In the genomic region with DNA sequence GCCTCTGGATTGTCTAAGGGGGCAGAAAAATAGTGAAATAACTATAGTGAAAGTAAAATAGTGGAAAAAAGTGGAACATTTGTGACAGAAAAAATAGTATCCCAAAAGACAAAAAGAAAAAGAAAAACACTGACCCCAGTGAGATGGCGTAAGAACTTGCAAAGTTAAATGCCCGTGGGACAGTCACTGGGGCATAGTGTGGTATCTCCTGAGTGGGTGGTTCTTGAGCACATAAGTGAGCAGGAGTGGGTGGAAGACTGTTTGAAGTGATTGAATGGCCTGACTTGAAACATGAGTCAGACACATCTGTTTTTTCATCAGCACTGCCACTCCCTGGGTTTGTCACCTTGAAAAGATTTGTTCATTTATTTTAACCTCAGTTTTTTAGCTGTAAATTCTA, we compare ENCODE assay signal across 8 cellular contexts. TPM values are rescaled to one million over a fixed set of nuclear protein-coding genes. Genes with fewer than 3 reads are reported as not detected.
DNase-seq lines count a peak whose midpoint lies in the region; ATAC-seq and TF ChIP-seq lines count a peak whose summit lies in the region.

No MANE protein-coding gene starts in this region.

- H2AFZ ChIP-seq in SU-DHL-6 (ENCODE audit: low read depth, low read length, severe bottlenecking): no peak overlapping the region

- peak overlapping the region; percentile 44 for H3K27ac Mint-ChIP-seq in endodermal cell

- H3K4me1 ChIP-seq in endodermal cell (ENCODE audit: control insufficient read depth, insufficient read depth, low read length): no peaks in the 10 kb centered on the region

- H3K36me3 ChIP-seq in GM06990 (ENCODE audit: control insufficient read depth, insufficient read depth, low read length) (peaks cover 3% of the 10 kb centered on the region), SU-DHL-6 (ENCODE audit: low read length) (peaks cover 22% of the 10 kb centered on the region), endodermal cell (ENCODE audit: control insufficient read depth, insufficient read depth, low read length) (peaks cover 42% of the 10 kb centered on the region)

- H3K4me1 Mint-ChIP-seq in endodermal cell: peaks cover 5% of the 10 kb centered on the region

- peak overlapping the region; percentile 75 for H3K4me2 ChIP-seq in SU-DHL-6 (ENCODE audit: low read depth, low read length, poor library complexity, severe bottlenecking)

- no peak for TF ChIP-seq CTCF in GM06990 (IDR thresholded peaks at IDR 0.05; ENCODE audit: insufficient read depth, low read length, poor library complexity, severe bottlenecking)
- no peak for TF ChIP-seq CTCF in SU-DHL-6 (IDR thresholded peaks at IDR 0.05; ENCODE audit: insufficient read depth, low read length, poor library complexity, severe bottlenecking)
- no peak for TF ChIP-seq CTCF in endodermal cell (conservative IDR thresholded peaks at IDR 0.05)

- H3K27me3 Mint-ChIP-seq in endodermal cell (ENCODE audit: insufficient read depth): no peaks in the 10 kb centered on the region

- H3K79me2 ChIP-seq in SU-DHL-6 (ENCODE audit: insufficient read depth, low read length): peaks cover 75% of the 10 kb centered on the region

- H3K9me3 Mint-ChIP-seq in endodermal cell: no peaks in the 10 kb centered on the region

- no peak overlapping the region for H3K27ac ChIP-seq in SU-DHL-6 (ENCODE audit: low read depth, low read length)
- H3K27ac ChIP-seq in endodermal cell (ENCODE audit: low read depth, low read length): no peak overlapping the region

- no peak overlapping the region for H3K4me3 Mint-ChIP-seq in endodermal cell

- peak overlapping the region; percentile 88 for H3K4me3 ChIP-seq in GM06990 (replicated peaks; ENCODE audit: low read depth, low read length)
- no peak overlapping the region for H3K4me3 ChIP-seq in SU-DHL-6 (ENCODE audit: insufficient read depth, low read length, poor library complexity, severe bottlenecking)
- H3K4me3 ChIP-seq in endodermal cell (ENCODE audit: low read length): peak overlapping the region; percentile 3
- no peak overlapping the region for H3K4me3 ChIP-seq in skeletal muscle cell (ENCODE audit: low read depth, low read length)

- H3K27me3 ChIP-seq in GM06990 (replicated peaks; ENCODE audit: control insufficient read depth, insufficient read depth, low read length) (no peaks in the 10 kb centered on the region), SU-DHL-6 (ENCODE audit: low read length) (no peaks in the 10 kb centered on the region), endodermal cell (ENCODE audit: control insufficient read depth, insufficient read depth, low read length, poor library complexity, severe bottlenecking) (no peaks in the 10 kb centered on the region)

- peaks cover 52% of the 10 kb centered on the region for H3K36me3 Mint-ChIP-seq in endodermal cell (ENCODE audit: low read depth)

- intact Hi-C loops in posterior vena cava (cut with DNase I): no loop called here

- H4K20me1 ChIP-seq in SU-DHL-6 (ENCODE audit: low read depth, low read length): peaks cover 3% of the 10 kb centered on the region; the same call in 1 of the 2 replicates

- ATAC-seq in HG03139 (IDR thresholded peaks at IDR 0.05; ENCODE audit: unreplicated experiment) (no peak), GM18870 (IDR thresholded peaks at IDR 0.05; ENCODE audit: unreplicated experiment) (no peak)

- 86 to 94% methylated on average over 2 of the region's 2 CpGs for WGBS in endodermal cell (ENCODE audit: insufficient coverage in 1 of 2, insufficient read length in 1 of 2), 2 experiments

- DNase-seq in GM06990 (ENCODE audit: extremely low read depth, insufficient read length) (no peak), endodermal cell (no peak), skeletal muscle cell (ENCODE audit: low read depth) (peak; percentile 94), posterior vena cava (ENCODE audit: low spot score) (no peak), GOT3 (lab: John Stamatoyannopoulos, UW) (no peak)

- H3K9me3 ChIP-seq in SU-DHL-6 (ENCODE audit: insufficient read depth, low read length) (no peaks in the 10 kb centered on the region), endodermal cell (ENCODE audit: control insufficient read depth, low read length) (no peaks in the 10 kb centered on the region)

- no peaks in the 10 kb centered on the region for H3K9me2 ChIP-seq in SU-DHL-6 (replicated peaks; ENCODE audit: insufficient read depth, low read length)

- peak overlapping the region; percentile 89 for H3K9ac ChIP-seq in SU-DHL-6 (ENCODE audit: low read length)
- no peak overlapping the region for H3K9ac ChIP-seq in endodermal cell (ENCODE audit: extremely low read depth, low read length, poor library complexity, severe bottlenecking)

- peaks cover 5% of the 10 kb centered on the region; the same call in 1 of the 2 replicates for H3F3A ChIP-seq in SU-DHL-6 (ENCODE audit: insufficient read depth)

RNA-seq across cellular contexts. Expression of a gene that starts 2.5 kb away (rescaled TPM):
- total RNA-seq in endodermal cell: 10 to 100 TPM; 14.0 to 14.6 TPM
- 7.9 TPM for polyA plus RNA-seq in endodermal cell (2013, experiment 1 of 2)
- 9.2 TPM for polyA plus RNA-seq in endodermal cell (2013, experiment 2 of 2)
- 10 to 100 TPM; 12.6 to 15.6 TPM for total RNA-seq in posterior vena cava

RNA-seq across cellular contexts. Expression of a gene that starts 59.0 kb away (rescaled TPM):
- total RNA-seq in endodermal cell (10 to 100 TPM; 50.0 to 63.8 TPM), posterior vena cava (1 to 10 TPM; 3.5 to 3.9 TPM)
- 31.6 TPM for polyA plus RNA-seq in endodermal cell (2013, experiment 1 of 2)
- 37.1 TPM for polyA plus RNA-seq in endodermal cell (2013, experiment 2 of 2)

Comparison
In these comparisons a context has a peak if more than half of its experiments do, and no peak if none do; other contexts are left out.
1. H3K4me3 ChIP-seq: peak in GM06990 (single experiment) and endodermal cell (single experiment); none in SU-DHL-6 (single experiment) and skeletal muscle cell (single experiment).
2. RNA of a gene that starts 59.0 kb away (total RNA-seq): 50.0 to 63.8 TPM in endodermal cell; 3.5 to 3.9 TPM in posterior vena cava; every median in the first group is over 10 times any median in the second.